Comparison of ENCODE assay signal across 1 cellular context in genomic region chr9:2241875-2242741, GRCh38.
A peak's percentile ranks its signal among the peaks of the same experiment; 100 is the strongest.
TF ChIP-seq lines count a peak whose summit lies in the region.

No MANE protein-coding gene starts in this region.

TF ChIP-seq in HepG2, 621 proteins besides CTCF, POLR2A, EP300 and RAD21 (continued from another document and continues in another):
- TF ChIP-seq GLMP (CRISPR knock-in tag; IDR thresholded peaks at IDR 0.05; ENCODE audit: borderline replicate concordance) (no peak), TFAP4 (IDR thresholded peaks at IDR 0.05; ENCODE audit: borderline replicate concordance, low read depth) (no peak), GMEB1 (CRISPR knock-in tag; IDR thresholded peaks at IDR 0.05; ENCODE audit: borderline replicate concordance) (peak; percentile 61; the same call in 1 of the 2 replicates), ZNF33B (CRISPR knock-in tag; IDR thresholded peaks at IDR 0.05) (peak; percentile 50; the same call in 1 of the 2 replicates), MIER3 (CRISPR knock-in tag; IDR thresholded peaks at IDR 0.05; ENCODE audit: borderline replicate concordance) (peak; percentile 39; the same call in 1 of the 2 replicates), ZFP36 (IDR thresholded peaks at IDR 0.05; ENCODE audit: borderline replicate concordance, low read depth, low read length, partially characterized antibody) (no peak), ZNF24 (IDR thresholded peaks at IDR 0.05) (no peak), HMG20A (CRISPR knock-in tag; IDR thresholded peaks at IDR 0.05; ENCODE audit: borderline replicate concordance) (no peak), ZBED4 (CRISPR knock-in tag; IDR thresholded peaks at IDR 0.05; ENCODE audit: borderline replicate concordance) (0 out of 2 replicates have a peak, but pooled peaks have one; percentile 25), KMT2A (CRISPR knock-in tag; IDR thresholded peaks at IDR 0.05) (no peak), HNF1B (CRISPR knock-in tag; IDR thresholded peaks at IDR 0.05) (peak; percentile 40; the same call in 1 of the 2 replicates), KDM4B (CRISPR knock-in tag; IDR thresholded peaks at IDR 0.05) (no peak; the same call in 1 of the 2 replicates), SUZ12 (IDR thresholded peaks at IDR 0.05; ENCODE audit: low read depth, low read length) (no peak), RAD51 (IDR thresholded peaks at IDR 0.05; ENCODE audit: borderline replicate concordance) (no peak), ZFP90 (CRISPR knock-in tag; IDR thresholded peaks at IDR 0.05; ENCODE audit: borderline replicate concordance) (0 out of 2 replicates have a peak, but pooled peaks have one; percentile 46), REST (IDR thresholded peaks at IDR 0.05; ENCODE audit: borderline replicate concordance in 1 of 2, low read depth in 1 of 2, low read length in 2 of 2) (no peak), TBP (CRISPR knock-in tag; IDR thresholded peaks at IDR 0.05) (no peak), SPEN (CRISPR knock-in tag; IDR thresholded peaks at IDR 0.05; ENCODE audit: low read depth) (peak; percentile 64; the same call in 1 of the 2 replicates), MBD4 (IDR thresholded peaks at IDR 0.05; ENCODE audit: borderline replicate concordance, low read length) (no peak), PRDM4 (CRISPR knock-in tag; IDR thresholded peaks at IDR 0.05; ENCODE audit: borderline replicate concordance) (peak; percentile 56; the same call in 1 of the 2 replicates), POLR2AphosphoS5 (IDR thresholded peaks at IDR 0.05; ENCODE audit: low read depth, low read length) (no peak), JUNB (CRISPR knock-in tag; IDR thresholded peaks at IDR 0.05; ENCODE audit: borderline replicate concordance) (no peak), RERE (CRISPR knock-in tag; IDR thresholded peaks at IDR 0.05; ENCODE audit: low read depth) (no peak), U2AF1 (optimal IDR thresholded peaks at IDR 0.05; ENCODE audit: low read depth, low read length) (peak; percentile 30), NCOA5 (CRISPR knock-in tag; IDR thresholded peaks at IDR 0.05) (no peak), ZNF18 (CRISPR knock-in tag; IDR thresholded peaks at IDR 0.05; ENCODE audit: insufficient replicate concordance) (no peak)
